1 cellular context compared by ENCODE assay signal in genomic region chr13:39329182-39329639, GRCh38.
TF ChIP-seq lines count a peak whose summit lies in the region.

No MANE protein-coding gene starts in this region.

TF ChIP-seq in HepG2, 621 proteins besides CTCF, POLR2A, EP300 and RAD21 (continued from another document):
- TF ChIP-seq CREB1 (IDR thresholded peaks at IDR 0.05) (no peak), CREB1 (CRISPR knock-in tag; IDR thresholded peaks at IDR 0.05) (no peak), RBM39 (IDR thresholded peaks at IDR 0.05; ENCODE audit: low read depth, low read length, poor library complexity, severe bottlenecking) (no peak), GATAD2A (CRISPR knock-in tag; IDR thresholded peaks at IDR 0.05) (no peak)
